1 cellular context compared by ENCODE assay signal in genomic region chr2:240247241-240247867, GRCh38.
TF ChIP-seq lines count a peak whose summit lies in the region.

No MANE protein-coding gene starts in this region.

TF ChIP-seq in GM23338, 12 proteins besides CTCF, POLR2A, EP300 and RAD21:
- TF ChIP-seq POLR2AphosphoS5 (IDR thresholded peaks at IDR 0.05; ENCODE audit: low read depth), result no peak
- TF ChIP-seq JUNB (IDR thresholded peaks at IDR 0.05; ENCODE audit: unreplicated experiment), result no peak
- no peak for TF ChIP-seq ZNF331 (CRISPR knock-in tag; IDR thresholded peaks at IDR 0.05; ENCODE audit: low read depth)
- no peak for TF ChIP-seq CREB1 (CRISPR knock-in tag; IDR thresholded peaks at IDR 0.05; ENCODE audit: low read depth)
- TF ChIP-seq EZH2 (IDR thresholded peaks at IDR 0.05; ENCODE audit: low read depth, unreplicated experiment), result no peak
- TF ChIP-seq STAT1 (IDR thresholded peaks at IDR 0.05; ENCODE audit: unreplicated experiment), result no peak
- no peak for TF ChIP-seq EZH2phosphoT487 (IDR thresholded peaks at IDR 0.05; ENCODE audit: unreplicated experiment)
- no peak for TF ChIP-seq ZNF462 (CRISPR knock-in tag; IDR thresholded peaks at IDR 0.05)
